Comparison of ENCODE assay signal across 1 cellular context in genomic region chr17:42107597-42108576, GRCh38.
TF ChIP-seq lines count a peak whose summit lies in the region.

No MANE protein-coding gene starts in this region.

TF ChIP-seq in SK-N-SH, 30 proteins besides CTCF, POLR2A, EP300 and RAD21 (continued from another document):
- TF ChIP-seq IRF3 (IDR thresholded peaks at IDR 0.05; ENCODE audit: low read depth, low read length) (no peak), TAF1 (IDR thresholded peaks at IDR 0.05; ENCODE audit: borderline replicate concordance, low read depth, low read length) (no peak), USF2 (IDR thresholded peaks at IDR 0.05; ENCODE audit: borderline replicate concordance, low read depth, low read length) (no peak), FOXJ3 (CRISPR knock-in tag; IDR thresholded peaks at IDR 0.05) (no peak), TEAD4 (IDR thresholded peaks at IDR 0.05; ENCODE audit: borderline replicate concordance, insufficient read depth) (no peak), USF1 (IDR thresholded peaks at IDR 0.05; ENCODE audit: borderline replicate concordance, low read depth) (no peak), PBX3 (IDR thresholded peaks at IDR 0.05) (no peak), EZH2phosphoT487 (IDR thresholded peaks at IDR 0.05; ENCODE audit: borderline replicate concordance, low read depth) (no peak), FOSL2 (IDR thresholded peaks at IDR 0.05; ENCODE audit: borderline replicate concordance, low read depth) (no peak), MAX (IDR thresholded peaks at IDR 0.05; ENCODE audit: low read depth) (no peak), GATA2 (CRISPR knock-in tag; IDR thresholded peaks at IDR 0.05) (no peak), RCOR1 (IDR thresholded peaks at IDR 0.05; ENCODE audit: low read length) (no peak), ELF1 (IDR thresholded peaks at IDR 0.05) (no peak), RXRA (IDR thresholded peaks at IDR 0.05; ENCODE audit: borderline replicate concordance, low read depth) (no peak), SIN3A (IDR thresholded peaks at IDR 0.05; ENCODE audit: borderline replicate concordance, low read depth, low read length) (no peak)
